In the genomic region with DNA sequence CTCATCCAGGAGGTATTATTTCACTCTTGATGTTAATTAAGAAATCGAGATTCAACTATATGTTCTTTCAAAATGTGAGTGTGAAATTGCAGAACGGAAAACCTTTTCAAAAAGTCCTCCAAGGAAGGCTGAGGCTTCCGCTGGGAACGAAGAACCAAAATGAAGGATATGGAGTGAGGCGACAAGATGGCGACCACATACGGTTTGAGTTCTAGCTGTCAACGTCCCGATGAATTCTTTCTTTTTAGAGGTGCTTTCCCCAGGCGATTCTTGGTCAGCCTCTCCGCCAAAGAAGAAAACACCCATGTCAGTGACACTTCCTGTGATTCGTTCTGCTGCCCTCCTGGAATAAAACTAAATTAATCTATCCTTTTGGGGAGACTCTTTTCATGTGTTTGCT, we compare ENCODE assay signal across 32 cellular contexts.
"Had no signal": no experiment of that assay in that cellular context is flagged by ENCODE, and none has a peak within 500 bp of the region (broad histone marks: within the 10 kb centered on the region; RNA-seq: fewer than 3 reads in every experiment).

No MANE protein-coding gene starts in this region.

- H3K4me1 ChIP-seq: ascending aorta had no signal

- H3K9me3 ChIP-seq: ascending aorta had no signal

- H3K27ac ChIP-seq: ascending aorta, cardiac muscle cell, VCaP had no signal

- H3K4me3 ChIP-seq: ascending aorta, cardiac muscle cell had no signal

- H3K36me3 ChIP-seq: ascending aorta, cardiac muscle cell had no signal

- FAIRE-seq: bronchial epithelial cell, TTC549 had no signal

- H3K27me3 ChIP-seq: ascending aorta, cardiac muscle cell had no signal

- DNase-seq: activated CD4-positive, alpha-beta memory T cell treated with anti-CD3 and anti-CD28 coated beads, Interleukin-2, amount 10 ng/mL, durations not matched to agents 7 days and 5 days; activated CD4-positive, alpha-beta T cell treated with anti-CD3 and anti-CD28 coated beads for 1 hour; activated CD4-positive, alpha-beta T cell treated with anti-CD3 and anti-CD28 coated beads for 36 hours; activated CD4-positive, alpha-beta T cell treated with anti-CD3 and anti-CD28 coated beads for 48 hours; activated CD4-positive, alpha-beta T cell treated with anti-CD3 and anti-CD28 coated beads, Interleukin-2, amount 10 ng/mL, durations not matched to agents 7 days and 5 days; activated CD4-positive, alpha-beta T cell treated with anti-CD3 and anti-CD28 coated beads, Interleukin-2, amount 50 U/mL, for 48 hours; activated CD4-positive, CD25-positive, alpha-beta regulatory T cell; activated CD8-positive, alpha-beta memory T cell treated with anti-CD3 and anti-CD28 coated beads for 24 hours; activated CD8-positive, alpha-beta memory T cell treated with anti-CD3 and anti-CD28 coated beads, Interleukin-2, amount 10 ng/mL, durations not matched to agents 7 days and 5 days; activated CD8-positive, alpha-beta memory T cell treated with anti-CD3 and anti-CD28 coated beads, Interleukin-2, amount 50 U/mL, for 48 hours; activated CD8-positive, alpha-beta T cell treated with anti-CD3 and anti-CD28 coated beads, Interleukin-2, amount 10 ng/mL, durations not matched to agents 7 days and 5 days; activated effector memory CD4-positive, alpha-beta T cell treated with Interleukin-2 at 50 U/mL for 16 hours; activated gamma-delta T cell; activated naive CD4-positive, alpha-beta T cell treated with anti-CD3 and anti-CD28 coated beads, Interleukin-2, amount 10 ng/mL, durations not matched to agents 7 days and 5 days; activated naive CD4-positive, alpha-beta T cell treated with Interleukin-2 at 50 U/mL for 16 hours; activated naive CD8-positive, alpha-beta T cell treated with anti-CD3 and anti-CD28 coated beads, Interleukin-2, amount 10 ng/mL, durations not matched to agents 7 days and 5 days; activated naive CD8-positive, alpha-beta T cell treated with anti-CD3 and anti-CD28 coated beads, Interleukin-2, amount 50 U/mL, for 24 hours; activated T-cell treated with anti-CD3 and anti-CD28 coated beads, Interleukin-2, amount 50 U/mL, for 24 hours; activated T-cell treated with anti-CD3 and anti-CD28 coated beads, Interleukin-2, amount 50 U/mL, for 48 hours; amygdala; anterior cingulate cortex; caudate nucleus; cerebellar nuclear complex; T-helper 2 cell; T-helper 9 cell had no signal

- ATAC-seq: activated CD4-positive, alpha-beta T cell treated with anti-CD3 and anti-CD28 coated beads for 36 hours; activated CD4-positive, CD25-positive, alpha-beta regulatory T cell treated with anti-CD3 and anti-CD28 coated beads, Interleukin-2, amount 50 U/mL, for 24 hours; activated CD8-positive, alpha-beta memory T cell treated with anti-CD3 and anti-CD28 coated beads, Interleukin-2, amount 10 ng/mL, durations not matched to agents 7 days and 5 days; activated CD8-positive, alpha-beta T cell treated with anti-CD3 and anti-CD28 coated beads, Interleukin-2, amount 10 ng/mL, durations not matched to agents 7 days and 5 days; activated naive CD8-positive, alpha-beta T cell treated with anti-CD3 and anti-CD28 coated beads, Interleukin-2, amount 50 U/mL, for 24 hours; WTC11 had no signal
